ENCODE assay signal across 6 cellular contexts in the genomic region with DNA sequence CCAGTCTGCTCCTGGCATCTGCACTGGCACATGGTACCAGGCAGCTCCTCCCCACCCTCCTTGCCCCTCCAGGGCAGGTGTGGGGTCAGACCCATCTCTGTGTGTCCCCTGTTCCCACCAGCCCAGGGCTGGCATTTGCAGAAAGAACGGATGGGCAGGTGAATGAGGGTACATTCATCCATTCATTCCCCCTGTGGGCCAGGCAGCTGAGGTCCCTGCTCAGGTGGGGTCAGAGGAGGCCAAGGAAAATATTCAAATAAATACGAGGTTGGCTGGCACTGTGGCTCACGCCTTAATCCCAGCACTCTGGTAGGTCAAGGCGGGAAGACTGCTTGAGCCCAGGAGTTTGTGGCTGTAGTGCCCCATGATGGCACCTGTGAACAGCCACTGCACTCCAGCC.
"Had no signal": no experiment of that assay in that cellular context is flagged by ENCODE, and none has a peak within 500 bp of the region (broad histone marks: within the 10 kb centered on the region; RNA-seq: fewer than 3 reads in every experiment).

No MANE protein-coding gene starts in this region.

- DNase-seq: GM23248, GOT3, H9, HCEC 1CT, IMR-90 had no signal

- H3K27ac ChIP-seq: GM23248 had no signal

- H3K4me3 Mint-ChIP-seq: H9 had no signal

- H3K4me3 ChIP-seq: GM23248, K562 had no signal
